ENCODE assay signal across 9 cellular contexts in genomic region chr2:242048479-242048878, GRCh38.
"Had no signal": no experiment of that assay in that cellular context is flagged by ENCODE, and none has a peak within 500 bp of the region (broad histone marks: within the 10 kb centered on the region; RNA-seq: fewer than 3 reads in every experiment).

No MANE protein-coding gene starts in this region.

- H3K4me3 ChIP-seq: GM23338 had no signal

- H3K9ac ChIP-seq: KMS-11 had no signal

- ATAC-seq: GM23338, HCT116 had no signal

- H3K4me2 ChIP-seq: KMS-11 had no signal

- H3K27ac ChIP-seq: KMS-11 had no signal

- H2AFZ ChIP-seq: GM23338 had no signal

- DNase-seq: HFFc6, Karpas-422, KBM-7 had no signal

- FAIRE-seq: H1, H54, HTR-8/SVneo had no signal
